In genomic region chr9:126548312-126548711, GRCh38 we compare ENCODE assay signal across 14 cellular contexts.
"Had no signal": no experiment of that assay in that cellular context is flagged by ENCODE, and none has a peak within 500 bp of the region (broad histone marks: within the 10 kb centered on the region; RNA-seq: fewer than 3 reads in every experiment).

No MANE protein-coding gene starts in this region.

- H3K4me3 ChIP-seq: coronary artery, mucosa of descending colon, ovary, uterus had no signal

- H3K27me3 ChIP-seq: ovary, uterus had no signal

- H3K4me1 Mint-ChIP-seq: naive thymus-derived CD8-positive, alpha-beta T cell had no signal

- H3K36me3 ChIP-seq: ovary, uterus had no signal

- H3K27ac ChIP-seq: coronary artery, ovary, uterus had no signal

- DNase-seq: effector CD4-positive, alpha-beta T cell; foreskin melanocyte; head of caudate nucleus; hippocampal formation; left colon; mammary epithelial cell; mucosa of descending colon; ovary; right cardiac atrium; stimulated activated naive CD4-positive, alpha-beta T cell treated with Interleukin-2 at 50 U/mL for 16 hours; trophoblast cell; uterus had no signal

- H3K4me1 ChIP-seq: uterus had no signal

- H3K9me3 ChIP-seq: mucosa of descending colon, ovary, uterus had no signal

- H3K9me3 Mint-ChIP-seq: naive thymus-derived CD8-positive, alpha-beta T cell had no signal

- H3K36me3 Mint-ChIP-seq: naive thymus-derived CD8-positive, alpha-beta T cell had no signal

- H3K4me3 Mint-ChIP-seq: naive thymus-derived CD8-positive, alpha-beta T cell had no signal

- H3K27ac Mint-ChIP-seq: naive thymus-derived CD8-positive, alpha-beta T cell had no signal

- ATAC-seq: left colon; mucosa of descending colon; naive thymus-derived CD8-positive, alpha-beta T cell; right cardiac atrium had no signal
